21 cellular contexts compared by ENCODE assay signal in the genomic region with DNA sequence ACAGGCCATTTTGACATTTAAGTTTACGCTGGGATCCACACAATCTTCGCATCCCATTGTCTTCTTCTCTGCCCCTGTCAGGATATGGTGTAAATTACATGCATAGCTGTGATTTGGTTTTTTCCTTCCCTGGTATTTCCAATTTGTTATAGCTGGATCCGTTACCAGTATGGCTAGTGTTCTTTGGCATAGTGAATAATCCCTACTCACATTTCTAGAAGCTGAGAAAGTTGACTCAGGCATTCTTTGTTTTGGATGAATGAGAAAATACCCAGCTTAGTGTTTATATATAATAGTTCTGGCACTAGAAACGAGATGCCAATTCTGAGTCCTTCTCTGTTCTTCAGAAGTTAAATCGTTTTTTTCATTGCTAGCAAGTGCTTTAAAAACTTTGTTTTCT.
"Had no signal": no experiment of that assay in that cellular context is flagged by ENCODE, and none has a peak within 500 bp of the region (broad histone marks: within the 10 kb centered on the region; RNA-seq: fewer than 3 reads in every experiment).

No MANE protein-coding gene starts in this region.

- H3K4me1 ChIP-seq: body of pancreas, foreskin keratinocyte, parathyroid adenoma, right atrium auricular region, spleen, transverse colon had no signal

- DNase-seq: activated CD4-positive, alpha-beta T cell treated with anti-CD3 and anti-CD28 coated beads for 36 hours; activated CD4-positive, CD25-positive, alpha-beta regulatory T cell; activated CD8-positive, alpha-beta T cell treated with anti-CD3 and anti-CD28 coated beads, Interleukin-2, amount 10 ng/mL, durations not matched to agents 7 days and 5 days; activated naive CD4-positive, alpha-beta T cell treated with Interleukin-2 at 50 U/mL for 16 hours; activated naive CD8-positive, alpha-beta T cell treated with anti-CD3 and anti-CD28 coated beads, Interleukin-2, amount 10 ng/mL, durations not matched to agents 7 days and 5 days; activated T-cell treated with anti-CD3 and anti-CD28 coated beads for 4 hours; activated T-cell treated with anti-CD3 and anti-CD28 coated beads, Interleukin-2, amount 50 U/mL, for 72 hours; amygdala; body of pancreas; foreskin keratinocyte; heart right ventricle; left ventricle myocardium superior; naive thymus-derived CD4-positive, alpha-beta T cell; nucleus accumbens; spleen; stimulated activated naive CD4-positive, alpha-beta T cell; T-helper 1 cell; transverse colon had no signal

- H3K27ac ChIP-seq: body of pancreas, coronary artery, foreskin keratinocyte, heart right ventricle, parathyroid adenoma, right atrium auricular region, spleen, transverse colon had no signal

- H3K27me3 ChIP-seq: body of pancreas, foreskin keratinocyte, heart right ventricle, right atrium auricular region, spleen, transverse colon had no signal

- H3K36me3 ChIP-seq: spleen had no signal

- ATAC-seq: activated CD4-positive, alpha-beta T cell treated with anti-CD3 and anti-CD28 coated beads for 36 hours; activated CD8-positive, alpha-beta T cell treated with anti-CD3 and anti-CD28 coated beads, Interleukin-2, amount 10 ng/mL, durations not matched to agents 7 days and 5 days; activated T-cell treated with anti-CD3 and anti-CD28 coated beads, Interleukin-2, amount 50 U/mL, for 72 hours; body of pancreas; foreskin keratinocyte; heart right ventricle; left ventricle myocardium superior; naive thymus-derived CD4-positive, alpha-beta T cell had no signal

- H3K9me3 ChIP-seq: body of pancreas, heart right ventricle, right atrium auricular region, spleen, transverse colon had no signal

- H3K4me3 ChIP-seq: body of pancreas, coronary artery, heart right ventricle, right atrium auricular region, spleen, transverse colon had no signal

- H3K9ac ChIP-seq: parathyroid adenoma had no signal
